8 cellular contexts compared by ENCODE assay signal in genomic region chr12:7219599-7220243, GRCh38. TPM values are rescaled to one million over a fixed set of nuclear protein-coding genes. Genes with fewer than 3 reads are reported as not detected.
A peak's percentile ranks its signal among the peaks of the same experiment; 100 is the strongest.
DNase-seq lines count a peak whose midpoint lies in the region; ATAC-seq and TF ChIP-seq lines count a peak whose summit lies in the region.

No MANE protein-coding gene starts in this region.

- H3K14ac ChIP-seq in neuronal stem cell (ENCODE audit: low read length): no peak overlapping the region

- WGBS in neuronal stem cell (ENCODE audit: extremely low coverage in 2 of 2, insufficient read length in 2 of 2, insufficient replicate concordance in 1 of 2), 2 donors: no CpG with 5 or more reads among the region's 3 CpGs
- WGBS in stomach, 5 donors: 7 to 21% (median 12%) methylated on average over 3 of the region's 3 CpGs

- H3K4me3 ChIP-seq in PC-3 (ENCODE audit: low read length) (no peak overlapping the region), neuronal stem cell (ENCODE audit: low read length in 2 of 2) (no peak overlapping the region), stomach (no peak overlapping the region)

- intact Hi-C loops in PC-3 (cut with micrococcal nuclease): loop anchor here (1.0 kb wide), 2 partner anchors 241 to 419 kb away; no protein-coding TSS in a partner anchor
- intact Hi-C loops in stomach (cut with DNase I; ENCODE audit: low total_unique reads): loop anchor here (5.0 kb wide), 2 partner anchors 243 to 418 kb away; no protein-coding TSS in a partner anchor

- BruUV-seq in PC-3 (replicated peaks; lab: Mats Ljungman, UMichigan): no TSS peak

- H3K79me2 ChIP-seq in PC-3 (ENCODE audit: low read length): no peaks in the 10 kb centered on the region

- no peak overlapping the region for H4K91ac ChIP-seq in neuronal stem cell (ENCODE audit: low read depth, low read length, poor library complexity)

- H3K27ac ChIP-seq in PC-3 (ENCODE audit: low read length) (no peak overlapping the region), neuronal stem cell (replicated peaks; ENCODE audit: low read length) (no peak overlapping the region), stomach (no peak overlapping the region)

- H2AFZ ChIP-seq in PC-3 (ENCODE audit: low read length): no peak overlapping the region
- H2AFZ ChIP-seq in neuronal stem cell (ENCODE audit: low read length): no peak overlapping the region

- in situ Hi-C loops in KBM-7 (cut with MboI; ENCODE audit: low pct_unique_long_range_greater_than_20kb, low sequenced_read_pairs): loop anchor here (25.0 kb wide), 2 partner anchors 243 to 418 kb away; no protein-coding TSS in a partner anchor

- no peak overlapping the region for H3K4me2 ChIP-seq in PC-3 (ENCODE audit: low read length)
- H3K4me2 ChIP-seq in neuronal stem cell (ENCODE audit: insufficient read depth, low read length, poor library complexity, severe bottlenecking): no peak overlapping the region

- peak; percentile 65 for ATAC-seq in PC-3
- ATAC-seq in GM18858 (IDR thresholded peaks at IDR 0.05; ENCODE audit: unreplicated experiment): no peak

- H2BK15ac ChIP-seq in neuronal stem cell (ENCODE audit: low read length): no peak overlapping the region

- CTCF ChIA-PET in PC-3 (lab: Charles Lee): no interaction called here

- H3K18ac ChIP-seq in neuronal stem cell (ENCODE audit: low read length): no peak overlapping the region

- no peak for TF ChIP-seq EP300 in stomach (IDR thresholded peaks at IDR 0.05)

- H3K4me1 ChIP-seq in PC-3 (ENCODE audit: insufficient read depth, low read length) (no peaks in the 10 kb centered on the region), neuronal stem cell (ENCODE audit: control insufficient read depth in 2 of 2, insufficient read depth in 1 of 2, low read depth in 1 of 2, low read length in 2 of 2) (no peaks in the 10 kb centered on the region), stomach (no peaks in the 10 kb centered on the region)

- H3K9ac ChIP-seq in PC-3 (ENCODE audit: low read length) (no peak overlapping the region), neuronal stem cell (ENCODE audit: low read depth, low read length, poor library complexity) (no peak overlapping the region)

- TF ChIP-seq POLR2A in stomach (IDR thresholded peaks at IDR 0.05): no peak

- H3K79me1 ChIP-seq in neuronal stem cell (ENCODE audit: low read depth, low read length): no peaks in the 10 kb centered on the region

- H2BK120ac ChIP-seq in neuronal stem cell (ENCODE audit: low read depth, low read length): no peak overlapping the region

- H4K20me1 ChIP-seq in PC-3 (ENCODE audit: low read length): no peaks in the 10 kb centered on the region

- no peak overlapping the region for H2BK12ac ChIP-seq in neuronal stem cell (ENCODE audit: low read length)

- TF ChIP-seq CTCF in PC-3 (conservative IDR thresholded peaks at IDR 0.05; ENCODE audit: low read depth, low read length) (peak; percentile 88), stomach (IDR thresholded peaks at IDR 0.05) (peak in 5 of 7 experiments; percentile 63 to 87 (median 77))

- H3K23ac ChIP-seq in neuronal stem cell (ENCODE audit: low read depth, low read length, poor library complexity): no peak overlapping the region

- H2BK5ac ChIP-seq in neuronal stem cell (ENCODE audit: low read length): no peak overlapping the region

- H3K27me3 ChIP-seq in PC-3 (ENCODE audit: low read length) (no peaks in the 10 kb centered on the region), neuronal stem cell (ENCODE audit: control insufficient read depth in 3 of 3, insufficient read depth in 3 of 3, low read depth in 1 of 3, low read length in 3 of 3) (peaks cover 0 to 2% (median 0%) of the 10 kb centered on the region in 3 experiments), stomach (no peaks in the 10 kb centered on the region)

- no peak overlapping the region for H3K4ac ChIP-seq in neuronal stem cell (ENCODE audit: low read length)

- H3K36me3 ChIP-seq in PC-3 (ENCODE audit: low read depth, low read length) (no peaks in the 10 kb centered on the region), neuronal stem cell (replicated peaks in 1 of 2; ENCODE audit: control insufficient read depth in 2 of 2, insufficient read depth in 2 of 2, low read length in 2 of 2) (no peaks in the 10 kb centered on the region), stomach (no peaks in the 10 kb centered on the region)

- H4K8ac ChIP-seq in neuronal stem cell (ENCODE audit: low read depth, low read length): no peak overlapping the region

- H3K9me3 ChIP-seq in PC-3 (ENCODE audit: low read length): no peaks in the 10 kb centered on the region
- peaks cover 0 to 2% of the 10 kb centered on the region in 2 donors for H3K9me3 ChIP-seq in neuronal stem cell (replicated peaks in 1 of 2; ENCODE audit: control insufficient read depth in 2 of 2, insufficient read depth in 1 of 2, low read depth in 1 of 2, low read length in 2 of 2)
- H3K9me3 ChIP-seq in stomach: no peaks in the 10 kb centered on the region

- H3F3A ChIP-seq in PC-3 (ENCODE audit: low read length, unreplicated experiment): no peaks in the 10 kb centered on the region

- H2AK5ac ChIP-seq in neuronal stem cell (ENCODE audit: low read depth, low read length): no peak overlapping the region

- H3K9me2 ChIP-seq in PC-3 (replicated peaks; ENCODE audit: low read length): no peaks in the 10 kb centered on the region

- POLR2A ChIA-PET in PC-3 (lab: Charles Lee; ENCODE audit: unreplicated experiment): no interaction called here

- DNase-seq in DMS 273 treated with DMSO at 0.1 percent for 48 hours (lab: John Stamatoyannopoulos, UW) (peak; percentile 2), KBM-7 (peak; percentile 83), PC-3 (peak; percentile 74), fibroblast of peridontal ligament (ENCODE audit: extremely low read depth) (peak; percentile 86), neuronal stem cell (ENCODE audit: low spot score) (peak; percentile 78), stomach (peak; percentile 80)
- peak; percentile 68 to 70 for DNase-seq in activated T-cell treated with anti-CD3 and anti-CD28 coated beads, Interleukin-2, amount 50 U/mL, for 48 hours

RNA-seq across cellular contexts. Expression of gene PEX5, which starts 30.2 kb away (rescaled TPM):
- total RNA-seq in PC-3 (2014; rRNA removed): 19.4 and 20.0 TPM in 2 replicates
- 21.3 TPM for polyA plus RNA-seq in neuronal stem cell (2013, experiment 1 of 2)
- polyA plus RNA-seq in neuronal stem cell (2013, experiment 2 of 2): 22.3 TPM
- 10 to 100 TPM; 21.7 to 49.0 (median 24.1) TPM for total RNA-seq in stomach
- polyA plus RNA-seq in stomach: 10 to 100 TPM; 15.7 to 23.4 (median 22.6) TPM

Comparison
In these comparisons a context has a peak if more than half of its experiments do, and no peak if none do; other contexts are left out.
1. DNase-seq: peak in every context shown above with its lines; median percentile 86 in fibroblast of peridontal ligament; 83 in KBM-7; 80 in stomach; 78 in neuronal stem cell; 74 in PC-3; 69 in activated T-cell treated with anti-CD3 and anti-CD28 coated beads, Interleukin-2, amount 50 U/mL, for 48 hours; 2 in DMS 273 treated with DMSO at 0.1 percent for 48 hours.